Comparison of ENCODE assay signal across 8 cellular contexts in genomic region chr14:32252030-32252670, GRCh38. TPM values are rescaled to one million over a fixed set of nuclear protein-coding genes. Genes with fewer than 3 reads are reported as not detected.
DNase-seq lines count a peak whose midpoint lies in the region; ATAC-seq and TF ChIP-seq lines count a peak whose summit lies in the region.

No MANE protein-coding gene starts in this region.

- H3K27me3 ChIP-seq in CD8-positive, alpha-beta T cell (ENCODE audit: insufficient read depth, low read length) = no peaks in the 10 kb centered on the region
- H3K27me3 ChIP-seq in mesenchymal stem cell (ENCODE audit: control insufficient read depth in 1 of 2, insufficient read depth in 1 of 2, low read length in 2 of 2) = no peaks in the 10 kb centered on the region

- no peak overlapping the region for H2BK15ac ChIP-seq in mesenchymal stem cell (ENCODE audit: low read depth, poor library complexity, severe bottlenecking)

- CTCF ChIA-PET in CD8-positive, alpha-beta T cell (lab: Charles Lee) = interaction anchor here (0.6 to 6.4 kb wide), 22 partner anchors 9 to 746 kb away, joined by 3 to 247 read pairs (median 5); partner anchors contain the start of gene ARHGAP5

- H4K91ac ChIP-seq in mesenchymal stem cell (ENCODE audit: low read length) = no peak overlapping the region

- H3K27ac ChIP-seq in CD8-positive, alpha-beta T cell (ENCODE audit: low read depth, low read length) = no peak overlapping the region
- no peak overlapping the region for H3K27ac ChIP-seq in mesenchymal stem cell (ENCODE audit: low read length, poor library complexity, severe bottlenecking)

- H3K79me1 ChIP-seq in mesenchymal stem cell (replicated peaks; ENCODE audit: low read length, poor library complexity, severe bottlenecking) = no peaks in the 10 kb centered on the region

- no peaks in the 10 kb centered on the region for H3K4me1 ChIP-seq in CD8-positive, alpha-beta T cell (ENCODE audit: insufficient read depth, low read length)
- H3K4me1 ChIP-seq in mesenchymal stem cell (ENCODE audit: control insufficient read depth, insufficient read depth, low read depth, low read length) = peaks cover 3% of the 10 kb centered on the region

- no peaks in the 10 kb centered on the region for H3K9me3 ChIP-seq in CD8-positive, alpha-beta T cell (ENCODE audit: low read length)
- H3K9me3 ChIP-seq in mesenchymal stem cell (ENCODE audit: control insufficient read depth, low read length) = no peaks in the 10 kb centered on the region

- intact Hi-C loops in CD8-positive, alpha-beta T cell (cut with DNase I, micrococcal nuclease) = loop anchor here (1.0 to 5.0 kb wide), 5 partner anchors 49 to 742 kb away; partner anchors contain the start of genes RNU6-8 (in 2 of the 2) and RNU6-7 (in 1 of the 2)
- intact Hi-C loops in activated CD4-positive, alpha-beta T cell treated with anti-CD3 and anti-CD28 coated beads, Interleukin-2, amount 10 ng/mL, durations not matched to agents 24 days and 14 days (cut with micrococcal nuclease) = loop anchor here (1.0 to 5.0 kb wide), 5 partner anchors 49 to 742 kb away; partner anchors contain the start of genes RNU6-7 and RNU6-8

- POLR2A ChIA-PET in CD8-positive, alpha-beta T cell (lab: Charles Lee) = interaction anchor here (1.0 kb wide), 1 partner anchor 178 kb away, joined by 3 read pairs; no protein-coding TSS in a partner anchor

- H2AFZ ChIP-seq in mesenchymal stem cell (ENCODE audit: low read depth, low read length) = no peak overlapping the region

- TF ChIP-seq CTCF in CD8-positive, alpha-beta T cell (IDR thresholded peaks at IDR 0.05) = peak; percentile 87

- H3K27me3 Mint-ChIP-seq in CD8-positive, alpha-beta T cell (ENCODE audit: low read depth) = no peaks in the 10 kb centered on the region
- no peaks in the 10 kb centered on the region for H3K27me3 Mint-ChIP-seq in activated CD4-positive, alpha-beta T cell treated with anti-CD3 and anti-CD28 coated beads, Interleukin-2, amount 10 ng/mL, durations not matched to agents 24 days and 14 days
- no peaks in the 10 kb centered on the region for H3K27me3 Mint-ChIP-seq in effector memory CD8-positive, alpha-beta T cell

- H3K14ac ChIP-seq in mesenchymal stem cell (ENCODE audit: low read length in 2 of 2) = no peak overlapping the region

- H4K8ac ChIP-seq in mesenchymal stem cell (ENCODE audit: low read length) = no peak overlapping the region

- H3K27ac Mint-ChIP-seq in CD8-positive, alpha-beta T cell = no peak overlapping the region
- H3K27ac Mint-ChIP-seq in activated CD4-positive, alpha-beta T cell treated with anti-CD3 and anti-CD28 coated beads, Interleukin-2, amount 10 ng/mL, durations not matched to agents 24 days and 14 days = no peak overlapping the region
- no peak overlapping the region for H3K27ac Mint-ChIP-seq in effector memory CD8-positive, alpha-beta T cell

- no peak overlapping the region for H3K4me2 ChIP-seq in mesenchymal stem cell (ENCODE audit: low read length, poor library complexity, severe bottlenecking)

- H3K9ac ChIP-seq in mesenchymal stem cell (ENCODE audit: low read length) = peak overlapping the region; percentile 32

- H2BK120ac ChIP-seq in mesenchymal stem cell (ENCODE audit: low read depth, low read length) = peak overlapping the region; percentile 50

- peak; percentile 90 for ATAC-seq in CD8-positive, alpha-beta T cell
- ATAC-seq in HG03457 (IDR thresholded peaks at IDR 0.05; ENCODE audit: unreplicated experiment) = peak; percentile 64
- peak; percentile 93 for ATAC-seq in effector memory CD8-positive, alpha-beta T cell (replicated peaks)
- peak; percentile 83 for ATAC-seq in stimulated activated naive CD8-positive, alpha-beta T cell treated with anti-CD3 and anti-CD28 coated beads, Interleukin-15, Interleukin-2, amounts not matched to agents 100 U/mL and 50 U/mL, for 24 hours

- H3K36me3 Mint-ChIP-seq in CD8-positive, alpha-beta T cell = no peaks in the 10 kb centered on the region
- H3K36me3 Mint-ChIP-seq in activated CD4-positive, alpha-beta T cell treated with anti-CD3 and anti-CD28 coated beads, Interleukin-2, amount 10 ng/mL, durations not matched to agents 24 days and 14 days (ENCODE audit: low read depth) = no peaks in the 10 kb centered on the region
- H3K36me3 Mint-ChIP-seq in effector memory CD8-positive, alpha-beta T cell (ENCODE audit: insufficient read depth) = no peaks in the 10 kb centered on the region

- H3K23ac ChIP-seq in mesenchymal stem cell (ENCODE audit: low read length in 2 of 2) = no peak overlapping the region

- WGBS in mesenchymal stem cell = 65% methylated on average over 3 of the region's 3 CpGs

- H3K4ac ChIP-seq in mesenchymal stem cell (ENCODE audit: low read depth in 1 of 2, low read length in 2 of 2) = no peak overlapping the region

- no peak overlapping the region for H3K4me3 ChIP-seq in CD8-positive, alpha-beta T cell (ENCODE audit: low read depth, low read length)
- no peak overlapping the region for H3K4me3 ChIP-seq in mesenchymal stem cell (ENCODE audit: insufficient read depth in 1 of 2, low read depth in 1 of 2, low read length in 2 of 2)

- H2BK12ac ChIP-seq in mesenchymal stem cell (ENCODE audit: low read length in 2 of 2) = no peak overlapping the region

- H2AK5ac ChIP-seq in mesenchymal stem cell (ENCODE audit: low read length, severe bottlenecking) = no peak overlapping the region

- H3K4me1 Mint-ChIP-seq in CD8-positive, alpha-beta T cell (ENCODE audit: low read depth) = no peaks in the 10 kb centered on the region
- H3K4me1 Mint-ChIP-seq in activated CD4-positive, alpha-beta T cell treated with anti-CD3 and anti-CD28 coated beads, Interleukin-2, amount 10 ng/mL, durations not matched to agents 24 days and 14 days = no peaks in the 10 kb centered on the region
- H3K4me1 Mint-ChIP-seq in effector memory CD8-positive, alpha-beta T cell (ENCODE audit: low read depth in 2 of 2) = no peaks in the 10 kb centered on the region

- H3K36me3 ChIP-seq in CD8-positive, alpha-beta T cell (ENCODE audit: insufficient read depth, low read length) = no peaks in the 10 kb centered on the region
- H3K36me3 ChIP-seq in mesenchymal stem cell (ENCODE audit: control insufficient read depth in 1 of 2, insufficient read depth in 2 of 2, low read depth in 1 of 2, low read length in 2 of 2) = no peaks in the 10 kb centered on the region

- H3K18ac ChIP-seq in mesenchymal stem cell (ENCODE audit: low read depth in 1 of 2, low read length in 2 of 2) = no peak overlapping the region

- H2BK5ac ChIP-seq in mesenchymal stem cell (ENCODE audit: low read depth, low read length, poor library complexity, severe bottlenecking) = no peak overlapping the region

- no peak overlapping the region for H3K4me3 Mint-ChIP-seq in CD8-positive, alpha-beta T cell
- H3K4me3 Mint-ChIP-seq in activated CD4-positive, alpha-beta T cell treated with anti-CD3 and anti-CD28 coated beads, Interleukin-2, amount 10 ng/mL, durations not matched to agents 24 days and 14 days = no peak overlapping the region
- no peak overlapping the region for H3K4me3 Mint-ChIP-seq in effector memory CD8-positive, alpha-beta T cell

- no peaks in the 10 kb centered on the region for H3K9me3 Mint-ChIP-seq in CD8-positive, alpha-beta T cell
- no peaks in the 10 kb centered on the region for H3K9me3 Mint-ChIP-seq in activated CD4-positive, alpha-beta T cell treated with anti-CD3 and anti-CD28 coated beads, Interleukin-2, amount 10 ng/mL, durations not matched to agents 24 days and 14 days
- H3K9me3 Mint-ChIP-seq in effector memory CD8-positive, alpha-beta T cell = no peaks in the 10 kb centered on the region

- DNase-seq in CD8-positive, alpha-beta T cell = peak in 6 of 7 experiments; percentile 3 to 60 (median 40)
- peak; percentile 29 for DNase-seq in GM19240 (ENCODE audit: insufficient read length, low spot score)
- peak; percentile 79 for DNase-seq in NCI-H446 treated with DMSO at 0.1 percent for 48 hours (lab: John Stamatoyannopoulos, UW)
- DNase-seq in activated CD4-positive, alpha-beta T cell treated with anti-CD3 and anti-CD28 coated beads, Interleukin-2, amount 10 ng/mL, durations not matched to agents 24 days and 14 days = peak; percentile 87
- peak; percentile 25 to 42 (median 34) for DNase-seq in effector memory CD8-positive, alpha-beta T cell
- peak; percentile 80 for DNase-seq in mesenchymal stem cell
- peak; percentile 35 for DNase-seq in stimulated activated naive CD8-positive, alpha-beta T cell treated with anti-CD3 and anti-CD28 coated beads, Interleukin-15, Interleukin-2, amounts not matched to agents 100 U/mL and 50 U/mL, for 24 hours

RNA-seq across cellular contexts. Expression of gene RNU6-8, which starts 49.1 kb away (rescaled TPM):
- total RNA-seq in CD8-positive, alpha-beta T cell = not detected
- not detected in 2 replicates for total RNA-seq in activated CD4-positive, alpha-beta T cell treated with anti-CD3 and anti-CD28 coated beads, Interleukin-2, amount 10 ng/mL, durations not matched to agents 24 days and 14 days
- not detected for polyA plus RNA-seq in mesenchymal stem cell (2013, experiment 1 of 2)
- polyA plus RNA-seq in mesenchymal stem cell (2013, experiment 2 of 2) = not detected

RNA-seq across cellular contexts. Expression of gene RNU6-7, which starts 50.3 kb away (rescaled TPM):
- total RNA-seq in CD8-positive, alpha-beta T cell = not detected
- not detected in 2 replicates for total RNA-seq in activated CD4-positive, alpha-beta T cell treated with anti-CD3 and anti-CD28 coated beads, Interleukin-2, amount 10 ng/mL, durations not matched to agents 24 days and 14 days
- not detected for polyA plus RNA-seq in mesenchymal stem cell (2013, experiment 1 of 2)
- polyA plus RNA-seq in mesenchymal stem cell (2013, experiment 2 of 2) = not detected

Comparison
In these comparisons a context has a peak if more than half of its experiments do, and no peak if none do; other contexts are left out.
1. DNase-seq: peak in every context shown above with its lines; median percentile 87 in activated CD4-positive, alpha-beta T cell treated with anti-CD3 and anti-CD28 coated beads, Interleukin-2, amount 10 ng/mL, durations not matched to agents 24 days and 14 days; 80 in mesenchymal stem cell; 79 in NCI-H446 treated with DMSO at 0.1 percent for 48 hours; 40 in CD8-positive, alpha-beta T cell; 35 in stimulated activated naive CD8-positive, alpha-beta T cell treated with anti-CD3 and anti-CD28 coated beads, Interleukin-15, Interleukin-2, amounts not matched to agents 100 U/mL and 50 U/mL, for 24 hours; 34 in effector memory CD8-positive, alpha-beta T cell; 29 in GM19240.